ENCODE assay signal across 19 cellular contexts in the genomic region with DNA sequence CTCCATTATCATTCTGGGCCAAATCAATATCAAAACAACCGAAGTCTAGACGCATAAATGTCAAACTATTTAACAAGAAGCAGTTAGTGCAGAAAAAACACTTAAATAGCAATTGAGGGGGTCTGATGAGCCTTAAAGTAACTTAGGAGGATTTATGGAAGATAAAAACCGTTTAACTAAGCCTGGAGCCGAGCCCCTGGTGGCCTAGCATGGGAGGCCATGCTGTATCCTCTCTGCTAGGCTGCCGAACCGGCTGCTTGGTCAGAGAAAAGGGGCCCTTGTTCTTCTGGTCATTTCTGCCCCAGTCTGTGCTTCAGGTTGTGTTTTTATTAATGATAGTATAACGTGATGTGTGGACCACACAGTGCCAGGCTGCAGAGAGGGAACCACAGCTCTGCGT.
"Had no signal": no experiment of that assay in that cellular context is flagged by ENCODE, and none has a peak within 500 bp of the region (broad histone marks: within the 10 kb centered on the region; RNA-seq: fewer than 3 reads in every experiment).

No MANE protein-coding gene starts in this region.

- H3K4me2 ChIP-seq: neural progenitor cell had no signal

- H3K9me3 Mint-ChIP-seq: activated CD4-positive, alpha-beta memory T cell treated with anti-CD3 and anti-CD28 coated beads for 36 hours; activated naive CD8-positive, alpha-beta T cell treated with anti-CD3 and anti-CD28 coated beads, Interleukin-2, amount 10 ng/mL, durations not matched to agents 7 days and 5 days; activated T-helper 1 cell treated with anti-CD3 and anti-CD28 coated beads, Interleukin-12 subunit alpha, Interleukin-12 subunit beta, Interleukin-2, Interleukin-4 antibody, amounts not matched to agents 30 ng/mL and 10 ng/mL and 1 ng/mL, durations not matched to agents 14 hours and 24 hours and 36 hours had no signal

- H3K36me3 ChIP-seq: cardiac muscle cell, neural progenitor cell, sigmoid colon, tibial artery, uterus had no signal

- H3K36me3 Mint-ChIP-seq: activated CD4-positive, alpha-beta memory T cell treated with anti-CD3 and anti-CD28 coated beads for 36 hours; activated naive CD8-positive, alpha-beta T cell treated with anti-CD3 and anti-CD28 coated beads, Interleukin-2, amount 10 ng/mL, durations not matched to agents 7 days and 5 days; naive thymus-derived CD4-positive, alpha-beta T cell; neural progenitor cell had no signal

- DNase-seq: activated CD4-positive, alpha-beta memory T cell treated with anti-CD3 and anti-CD28 coated beads for 36 hours; activated naive CD4-positive, alpha-beta T cell treated with Interleukin-2 at 50 U/mL for 16 hours; activated naive CD8-positive, alpha-beta T cell treated with anti-CD3 and anti-CD28 coated beads, Interleukin-2, amount 10 ng/mL, durations not matched to agents 7 days and 5 days; activated T-cell treated with anti-CD3 and anti-CD28 coated beads for 4 hours; amygdala; hippocampal formation; left cardiac atrium; mesendoderm; naive thymus-derived CD4-positive, alpha-beta T cell; stimulated activated naive CD4-positive, alpha-beta T cell treated with Interleukin-2 at 50 U/mL for 16 hours; T-helper 2 cell; tibial artery; uterus had no signal

- H3K4me3 ChIP-seq: cardiac muscle cell, neural progenitor cell, sigmoid colon, tibial artery, uterus had no signal

- H3K9me3 ChIP-seq: sigmoid colon, tibial artery, uterus had no signal

- H3K9ac ChIP-seq: neural progenitor cell had no signal

- H3K4me1 ChIP-seq: foreskin keratinocyte, neural progenitor cell, sigmoid colon, tibial artery, uterus had no signal

- ATAC-seq: foreskin keratinocyte; left cardiac atrium; naive thymus-derived CD4-positive, alpha-beta T cell had no signal

- H3K27ac Mint-ChIP-seq: activated CD4-positive, alpha-beta memory T cell treated with anti-CD3 and anti-CD28 coated beads for 36 hours; activated naive CD8-positive, alpha-beta T cell treated with anti-CD3 and anti-CD28 coated beads, Interleukin-2, amount 10 ng/mL, durations not matched to agents 7 days and 5 days; activated T-helper 1 cell treated with anti-CD3 and anti-CD28 coated beads, Interleukin-12 subunit alpha, Interleukin-12 subunit beta, Interleukin-2, Interleukin-4 antibody, amounts not matched to agents 30 ng/mL and 10 ng/mL and 1 ng/mL, durations not matched to agents 14 hours and 24 hours and 36 hours; naive thymus-derived CD4-positive, alpha-beta T cell; neural progenitor cell had no signal

- H3K27ac ChIP-seq: cardiac muscle cell, foreskin keratinocyte, neural progenitor cell, sigmoid colon, tibial artery, uterus, VCaP had no signal

- H3K4me3 Mint-ChIP-seq: activated CD4-positive, alpha-beta memory T cell treated with anti-CD3 and anti-CD28 coated beads for 36 hours; activated naive CD8-positive, alpha-beta T cell treated with anti-CD3 and anti-CD28 coated beads, Interleukin-2, amount 10 ng/mL, durations not matched to agents 7 days and 5 days; activated T-helper 1 cell treated with anti-CD3 and anti-CD28 coated beads, Interleukin-12 subunit alpha, Interleukin-12 subunit beta, Interleukin-2, Interleukin-4 antibody, amounts not matched to agents 30 ng/mL and 10 ng/mL and 1 ng/mL, durations not matched to agents 14 hours and 24 hours and 36 hours; naive thymus-derived CD4-positive, alpha-beta T cell; neural progenitor cell had no signal

- H3K27me3 ChIP-seq: foreskin keratinocyte had no signal

- H3K4me1 Mint-ChIP-seq: activated naive CD8-positive, alpha-beta T cell treated with anti-CD3 and anti-CD28 coated beads, Interleukin-2, amount 10 ng/mL, durations not matched to agents 7 days and 5 days; naive thymus-derived CD4-positive, alpha-beta T cell; neural progenitor cell had no signal
